15 cellular contexts compared by ENCODE assay signal in the genomic region with DNA sequence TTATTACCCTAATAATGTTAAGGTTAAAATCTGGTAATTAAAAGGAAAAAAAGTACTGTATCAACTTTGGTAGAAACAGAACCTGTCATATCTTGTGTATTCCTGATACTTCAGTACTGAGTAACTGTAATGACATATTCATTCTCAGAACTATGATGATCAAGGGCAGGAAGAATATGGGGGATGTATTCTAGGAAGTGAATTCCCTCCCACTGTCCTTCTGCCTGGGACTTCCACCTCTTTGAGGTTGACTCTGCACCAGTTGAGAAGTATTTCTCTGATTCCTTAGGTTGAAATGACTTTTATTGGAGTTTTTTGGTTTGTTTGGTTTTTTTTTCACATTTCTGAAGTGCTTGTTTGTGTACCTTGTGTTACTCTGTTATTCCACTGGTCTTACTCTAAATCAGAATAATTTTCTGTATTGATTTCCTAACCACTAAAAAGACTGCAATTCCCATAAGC. TPM values are rescaled to one million over a fixed set of nuclear protein-coding genes. Genes with fewer than 3 reads are reported as not detected.
DNase-seq lines count a peak whose midpoint lies in the region; ATAC-seq and TF ChIP-seq lines count a peak whose summit lies in the region.
"Had no signal": no experiment of that assay in that cellular context is flagged by ENCODE, and none has a peak within 500 bp of the region (broad histone marks: within the 10 kb centered on the region; RNA-seq: fewer than 3 reads in every experiment).

No MANE protein-coding gene starts in this region.

- H2AFZ ChIP-seq in neural progenitor cell (replicated peaks): no peak overlapping the region

- peak overlapping the region; percentile 98 for H3K27ac Mint-ChIP-seq in activated T-cell treated with anti-CD3 and anti-CD28 coated beads, Interleukin-2, amount 50 U/mL, for 72 hours
- peak overlapping the region; percentile 76 for H3K27ac Mint-ChIP-seq in activated CD8-positive, alpha-beta T cell treated with anti-CD3 and anti-CD28 coated beads, Interleukin-2, amount 10 ng/mL, durations not matched to agents 7 days and 5 days
- H3K27ac Mint-ChIP-seq in osteocyte (ENCODE audit: unreplicated experiment) (no peak overlapping the region), neural progenitor cell (no peak overlapping the region)

- H3K27me3 ChIP-seq in skeletal muscle satellite cell (ENCODE audit: control insufficient read depth, insufficient read depth, low read length): no peaks in the 10 kb centered on the region
- H3K27me3 ChIP-seq in neural progenitor cell: no peaks in the 10 kb centered on the region

- H3K4me3 ChIP-seq in skeletal muscle satellite cell (ENCODE audit: low read length): no peak overlapping the region
- no peak overlapping the region for H3K4me3 ChIP-seq in neural progenitor cell

- H3K9me3 ChIP-seq in skeletal muscle satellite cell (replicated peaks; ENCODE audit: low read length): no peaks in the 10 kb centered on the region
- no peaks in the 10 kb centered on the region for H3K9me3 ChIP-seq in neural progenitor cell (ENCODE audit: low read depth)

- H3K9me3 Mint-ChIP-seq in activated T-cell treated with anti-CD3 and anti-CD28 coated beads, Interleukin-2, amount 50 U/mL, for 72 hours: no peaks in the 10 kb centered on the region
- H3K9me3 Mint-ChIP-seq in activated CD8-positive, alpha-beta T cell treated with anti-CD3 and anti-CD28 coated beads, Interleukin-2, amount 10 ng/mL, durations not matched to agents 7 days and 5 days (ENCODE audit: insufficient read depth): no peaks in the 10 kb centered on the region
- no peaks in the 10 kb centered on the region for H3K9me3 Mint-ChIP-seq in osteocyte (ENCODE audit: unreplicated experiment)
- no peaks in the 10 kb centered on the region for H3K9me3 Mint-ChIP-seq in neural progenitor cell

- H3F3A ChIP-seq in neural progenitor cell (ENCODE audit: low read depth): peaks cover 4% of the 10 kb centered on the region

- H3K27me3 Mint-ChIP-seq in activated T-cell treated with anti-CD3 and anti-CD28 coated beads, Interleukin-2, amount 50 U/mL, for 72 hours (ENCODE audit: low read depth): no peaks in the 10 kb centered on the region
- no peaks in the 10 kb centered on the region for H3K27me3 Mint-ChIP-seq in activated CD8-positive, alpha-beta T cell treated with anti-CD3 and anti-CD28 coated beads, Interleukin-2, amount 10 ng/mL, durations not matched to agents 7 days and 5 days (ENCODE audit: low read depth)
- H3K27me3 Mint-ChIP-seq in osteocyte (ENCODE audit: unreplicated experiment): no peaks in the 10 kb centered on the region
- no peaks in the 10 kb centered on the region for H3K27me3 Mint-ChIP-seq in neural progenitor cell (ENCODE audit: insufficient read depth, low read depth)

- ATAC-seq in activated T-cell treated with anti-CD3 and anti-CD28 coated beads, Interleukin-2, amount 50 U/mL, for 72 hours (replicated peaks in 1 of 2): peak; percentile 73 to 86
- peak; percentile 40 for ATAC-seq in HG02852 (IDR thresholded peaks at IDR 0.05; ENCODE audit: unreplicated experiment)
- ATAC-seq in activated CD8-positive, alpha-beta T cell treated with anti-CD3 and anti-CD28 coated beads, Interleukin-2, amount 10 ng/mL, durations not matched to agents 7 days and 5 days: peak; percentile 49
- ATAC-seq: Panc1 had no signal

- DNase-seq in activated T-cell treated with anti-CD3 and anti-CD28 coated beads, Interleukin-2, amount 50 U/mL, for 72 hours: peak in 1 of 2 donors; percentile 6
- no peak for DNase-seq in activated T-cell treated with anti-CD3 and anti-CD28 coated beads, Interleukin-2, amount 50 U/mL, for 48 hours
- no peak for DNase-seq in activated CD8-positive, alpha-beta T cell treated with anti-CD3 and anti-CD28 coated beads, Interleukin-2, amount 10 ng/mL, durations not matched to agents 7 days and 5 days
- DNase-seq in osteocyte (ENCODE audit: extremely low spot score, unreplicated experiment): no peak
- no peak for DNase-seq in substantia nigra (lab: John Stamatoyannopoulos, UW)
- DNase-seq in neural progenitor cell (ENCODE audit: low spot score): no peak
- DNase-seq: activated CD8-positive, alpha-beta memory T cell treated with anti-CD3 and anti-CD28 coated beads for 24 hours; NCI-H524 treated with DMSO at 0.1 percent for 48 hours; occipital lobe had no signal

- H3K36me3 ChIP-seq in skeletal muscle satellite cell (ENCODE audit: insufficient read depth, low read length): peaks cover 21% of the 10 kb centered on the region
- no peaks in the 10 kb centered on the region for H3K36me3 ChIP-seq in neural progenitor cell

- TF ChIP-seq CTCF in osteocyte (IDR thresholded peaks at IDR 0.05): no peak
- no peak for TF ChIP-seq CTCF in neural progenitor cell (IDR thresholded peaks at IDR 0.05)

- peaks cover 46% of the 10 kb centered on the region for H3K4me1 Mint-ChIP-seq in activated T-cell treated with anti-CD3 and anti-CD28 coated beads, Interleukin-2, amount 50 U/mL, for 72 hours (ENCODE audit: low read depth)
- H3K4me1 Mint-ChIP-seq in activated CD8-positive, alpha-beta T cell treated with anti-CD3 and anti-CD28 coated beads, Interleukin-2, amount 10 ng/mL, durations not matched to agents 7 days and 5 days (ENCODE audit: low read depth): peaks cover 63% of the 10 kb centered on the region
- peaks cover 52% of the 10 kb centered on the region for H3K4me1 Mint-ChIP-seq in osteocyte (ENCODE audit: unreplicated experiment)
- peaks cover 22% of the 10 kb centered on the region for H3K4me1 Mint-ChIP-seq in neural progenitor cell

- H3K9ac ChIP-seq in skeletal muscle satellite cell (ENCODE audit: low read depth, low read length) (no peak overlapping the region), neural progenitor cell (no peak overlapping the region)

- H3K27ac ChIP-seq in substantia nigra (ENCODE audit: low read depth, low read length, poor library complexity, severe bottlenecking) (no peak overlapping the region), neural progenitor cell (no peak overlapping the region)

- H3K4me2 ChIP-seq in skeletal muscle satellite cell (ENCODE audit: low read length) (peak overlapping the region; percentile 6), neural progenitor cell (no peak overlapping the region)

- POLR2A ChIA-PET in activated CD8-positive, alpha-beta T cell treated with anti-CD3 and anti-CD28 coated beads, Interleukin-2, amount 10 ng/mL, durations not matched to agents 7 days and 5 days (lab: Charles Lee): no interaction called here

- H3K4me3 Mint-ChIP-seq in activated T-cell treated with anti-CD3 and anti-CD28 coated beads, Interleukin-2, amount 50 U/mL, for 72 hours: peak overlapping the region; percentile 7 to 73
- peak overlapping the region; percentile 54 for H3K4me3 Mint-ChIP-seq in activated CD8-positive, alpha-beta T cell treated with anti-CD3 and anti-CD28 coated beads, Interleukin-2, amount 10 ng/mL, durations not matched to agents 7 days and 5 days
- H3K4me3 Mint-ChIP-seq in osteocyte (ENCODE audit: unreplicated experiment) (no peak overlapping the region), neural progenitor cell (no peak overlapping the region)

- peaks cover 48% of the 10 kb centered on the region for H4K20me1 ChIP-seq in neural progenitor cell (ENCODE audit: low read depth)

- H3K4me1 ChIP-seq in skeletal muscle satellite cell (ENCODE audit: control insufficient read depth, insufficient read depth, low read length) (peaks cover 50% of the 10 kb centered on the region), neural progenitor cell (peaks cover 6% of the 10 kb centered on the region)

- H3K36me3 Mint-ChIP-seq in activated T-cell treated with anti-CD3 and anti-CD28 coated beads, Interleukin-2, amount 50 U/mL, for 72 hours (ENCODE audit: insufficient read depth in 2 of 2): peaks cover 0 to 8% of the 10 kb centered on the region in 2 donors
- H3K36me3 Mint-ChIP-seq in activated CD8-positive, alpha-beta T cell treated with anti-CD3 and anti-CD28 coated beads, Interleukin-2, amount 10 ng/mL, durations not matched to agents 7 days and 5 days (ENCODE audit: low read depth): peaks cover 40% of the 10 kb centered on the region
- H3K36me3 Mint-ChIP-seq in osteocyte (ENCODE audit: unreplicated experiment): peaks cover 10% of the 10 kb centered on the region
- peaks cover 8% of the 10 kb centered on the region for H3K36me3 Mint-ChIP-seq in neural progenitor cell

- H3K79me2 ChIP-seq in neural progenitor cell (ENCODE audit: low read depth): peaks cover 71% of the 10 kb centered on the region

- CTCF ChIA-PET in activated CD8-positive, alpha-beta T cell treated with anti-CD3 and anti-CD28 coated beads, Interleukin-2, amount 10 ng/mL, durations not matched to agents 7 days and 5 days (lab: Charles Lee): no interaction called here

RNA-seq across cellular contexts. Expression of a gene that starts 36.9 kb away (rescaled TPM):
- total RNA-seq in activated T-cell treated with anti-CD3 and anti-CD28 coated beads, Interleukin-2, amount 50 U/mL, for 72 hours: 1 to 10 TPM; 7.2 to 8.7 TPM
- total RNA-seq in activated CD8-positive, alpha-beta T cell treated with anti-CD3 and anti-CD28 coated beads, Interleukin-2, amount 10 ng/mL, durations not matched to agents 7 days and 5 days: 1 to 10 TPM; 7.5 to 7.6 TPM
- total RNA-seq in skeletal muscle satellite cell (2012; rRNA removed): 13.3 and 16.2 TPM in 2 replicates
- total RNA-seq in osteocyte (41.5 and 42.7 TPM in 2 replicates), neural progenitor cell (ENCODE audit: low replicate concordance) (21.4 and 30.4 TPM in 2 replicates)

RNA-seq across cellular contexts. Expression of a gene that starts 56.2 kb away (rescaled TPM):
- total RNA-seq in activated T-cell treated with anti-CD3 and anti-CD28 coated beads, Interleukin-2, amount 50 U/mL, for 72 hours: not detected
- not detected for total RNA-seq in activated CD8-positive, alpha-beta T cell treated with anti-CD3 and anti-CD28 coated beads, Interleukin-2, amount 10 ng/mL, durations not matched to agents 7 days and 5 days
- total RNA-seq in skeletal muscle satellite cell (2012; rRNA removed): 0.66 TPM in 1 of 2 replicates, not detected in the other
- total RNA-seq in osteocyte (not detected in 2 replicates), neural progenitor cell (ENCODE audit: low replicate concordance) (not detected in 2 replicates)
- total RNA-seq: chondrocyte, glomerular endothelial cell, mesenteric fat pad, occipital lobe had no signal

Comparison
In these comparisons a context has a peak if more than half of its experiments do, and no peak if none do; other contexts are left out.
1. H3K27ac Mint-ChIP-seq: peak in activated T-cell treated with anti-CD3 and anti-CD28 coated beads, Interleukin-2, amount 50 U/mL, for 72 hours (single experiment) and activated CD8-positive, alpha-beta T cell treated with anti-CD3 and anti-CD28 coated beads, Interleukin-2, amount 10 ng/mL, durations not matched to agents 7 days and 5 days (single experiment); none in osteocyte (single experiment) and neural progenitor cell (single experiment).
2. H3K4me3 Mint-ChIP-seq: peak in activated T-cell treated with anti-CD3 and anti-CD28 coated beads, Interleukin-2, amount 50 U/mL, for 72 hours (2 of 2) and activated CD8-positive, alpha-beta T cell treated with anti-CD3 and anti-CD28 coated beads, Interleukin-2, amount 10 ng/mL, durations not matched to agents 7 days and 5 days (single experiment); none in osteocyte (single experiment) and neural progenitor cell (single experiment).
3. Peak in every context shown above with its lines, with median percentiles within 50 percentile points of each other: ATAC-seq.